ENCODE assay signal across 28 cellular contexts in the genomic region with DNA sequence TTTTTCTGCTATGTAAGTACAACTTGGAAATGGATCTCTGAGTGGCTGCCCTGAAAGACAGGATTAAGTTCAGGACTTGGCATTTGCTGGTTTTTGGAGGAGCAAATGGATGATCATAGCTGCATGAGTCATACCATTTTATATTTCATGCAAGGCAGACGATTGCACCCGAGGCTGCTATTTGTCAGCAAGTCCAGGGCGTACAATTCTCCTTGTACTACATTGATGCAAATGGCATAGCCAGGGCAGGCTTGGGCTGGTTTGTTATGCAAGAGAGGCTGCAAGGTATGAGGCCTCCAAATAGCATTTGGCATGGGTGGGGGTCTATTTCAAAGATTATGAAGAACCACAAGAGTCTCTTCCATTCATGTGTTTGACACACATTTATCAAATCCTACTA.
"Had no signal": no experiment of that assay in that cellular context is flagged by ENCODE, and none has a peak within 500 bp of the region (broad histone marks: within the 10 kb centered on the region; RNA-seq: fewer than 3 reads in every experiment).

No MANE protein-coding gene starts in this region.

- DNase-seq: activated CD4-positive, alpha-beta memory T cell treated with anti-CD3 and anti-CD28 coated beads for 36 hours; activated CD4-positive, alpha-beta T cell treated with anti-CD3 and anti-CD28 coated beads, Interleukin-2, amount 10 ng/mL, durations not matched to agents 7 days and 5 days; activated CD4-positive, CD25-positive, alpha-beta regulatory T cell; activated gamma-delta T cell; activated naive CD4-positive, alpha-beta T cell treated with anti-CD3 and anti-CD28 coated beads for 36 hours; activated T-cell treated with anti-CD3 and anti-CD28 coated beads for 4 hours; activated T-cell treated with anti-CD3 and anti-CD28 coated beads, Interleukin-2, amount 50 U/mL, for 48 hours; brain microvascular endothelial cell; Karpas-422; NCI-H1048; NCI-H1417; NCI-H1930; NCI-H2107; NCI-H2171 treated with DMSO at 0.1 percent for 48 hours; NCI-H226; NCI-H526 treated with DMSO at 0.1 percent for 48 hours; NCI-H82; NK-92 treated with Interleukin-12 subunit alpha and Interleukin-12 subunit beta, amount 100 ng/mL, for 24 hours; Peyer's patch; Right ventricle myocardium superior; SJCRH30; SK-N-SH; T-helper 1 cell had no signal

- H3K4me3 ChIP-seq: cardiac muscle cell, Peyer's patch, SJCRH30 had no signal

- H3K4me1 Mint-ChIP-seq: activated CD4-positive, alpha-beta T cell treated with anti-CD3 and anti-CD28 coated beads, Interleukin-2, amount 10 ng/mL, durations not matched to agents 7 days and 5 days; activated T-helper 17 cell treated with anti-CD3 and anti-CD28 coated beads, Interleukin-2, amount 50 U/mL, for 72 hours had no signal

- ATAC-seq: activated T-helper 17 cell treated with anti-CD3 and anti-CD28 coated beads, Interleukin-2, amount 50 U/mL, for 72 hours had no signal

- H3K4me3 Mint-ChIP-seq: activated CD4-positive, alpha-beta memory T cell treated with anti-CD3 and anti-CD28 coated beads for 36 hours; activated CD4-positive, alpha-beta T cell treated with anti-CD3 and anti-CD28 coated beads, Interleukin-2, amount 10 ng/mL, durations not matched to agents 7 days and 5 days; activated naive CD4-positive, alpha-beta T cell treated with anti-CD3 and anti-CD28 coated beads for 36 hours; activated naive CD8-positive, alpha-beta T cell; activated T-helper 17 cell treated with anti-CD3 and anti-CD28 coated beads, Interleukin-2, amount 50 U/mL, for 72 hours had no signal

- H3K27ac ChIP-seq: brain microvascular endothelial cell, cardiac muscle cell, Peyer's patch, RWPE1, SJCRH30, VCaP had no signal

- H3K27ac Mint-ChIP-seq: activated CD4-positive, alpha-beta memory T cell treated with anti-CD3 and anti-CD28 coated beads for 36 hours; activated CD4-positive, alpha-beta T cell treated with anti-CD3 and anti-CD28 coated beads, Interleukin-2, amount 10 ng/mL, durations not matched to agents 7 days and 5 days; activated naive CD4-positive, alpha-beta T cell treated with anti-CD3 and anti-CD28 coated beads for 36 hours; activated naive CD8-positive, alpha-beta T cell; activated T-helper 17 cell treated with anti-CD3 and anti-CD28 coated beads, Interleukin-2, amount 50 U/mL, for 72 hours had no signal

- H3K9me3 Mint-ChIP-seq: activated CD4-positive, alpha-beta memory T cell treated with anti-CD3 and anti-CD28 coated beads for 36 hours; activated CD4-positive, alpha-beta T cell treated with anti-CD3 and anti-CD28 coated beads, Interleukin-2, amount 10 ng/mL, durations not matched to agents 7 days and 5 days; activated naive CD4-positive, alpha-beta T cell treated with anti-CD3 and anti-CD28 coated beads for 36 hours; activated T-helper 17 cell treated with anti-CD3 and anti-CD28 coated beads, Interleukin-2, amount 50 U/mL, for 72 hours had no signal

- H3K27me3 Mint-ChIP-seq: activated CD4-positive, alpha-beta memory T cell treated with anti-CD3 and anti-CD28 coated beads for 36 hours; activated CD4-positive, alpha-beta T cell treated with anti-CD3 and anti-CD28 coated beads, Interleukin-2, amount 10 ng/mL, durations not matched to agents 7 days and 5 days; activated naive CD8-positive, alpha-beta T cell; activated T-helper 17 cell treated with anti-CD3 and anti-CD28 coated beads, Interleukin-2, amount 50 U/mL, for 72 hours had no signal
